ENCODE assay signal across 1 cellular context in genomic region chr15:73991726-73992593, GRCh38.
TF ChIP-seq lines count a peak whose summit lies in the region.

A gene with protein sequence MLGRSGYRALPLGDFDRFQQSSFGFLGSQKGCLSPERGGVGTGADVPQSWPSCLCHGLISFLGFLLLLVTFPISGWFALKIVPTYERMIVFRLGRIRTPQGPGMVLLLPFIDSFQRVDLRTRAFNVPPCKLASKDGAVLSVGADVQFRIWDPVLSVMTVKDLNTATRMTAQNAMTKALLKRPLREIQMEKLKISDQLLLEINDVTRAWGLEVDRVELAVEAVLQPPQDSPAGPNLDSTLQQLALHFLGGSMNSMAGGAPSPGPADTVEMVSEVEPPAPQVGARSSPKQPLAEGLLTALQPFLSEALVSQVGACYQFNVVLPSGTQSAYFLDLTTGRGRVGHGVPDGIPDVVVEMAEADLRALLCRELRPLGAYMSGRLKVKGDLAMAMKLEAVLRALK (minus strand): TSS chr15:73992295. CDS start chr15:73992223, 72 bp downstream.

TF ChIP-seq in K562, 482 proteins besides CTCF, POLR2A, EP300 and RAD21 (continued from another document and continues in another):
- TF ChIP-seq, protein P1, sequence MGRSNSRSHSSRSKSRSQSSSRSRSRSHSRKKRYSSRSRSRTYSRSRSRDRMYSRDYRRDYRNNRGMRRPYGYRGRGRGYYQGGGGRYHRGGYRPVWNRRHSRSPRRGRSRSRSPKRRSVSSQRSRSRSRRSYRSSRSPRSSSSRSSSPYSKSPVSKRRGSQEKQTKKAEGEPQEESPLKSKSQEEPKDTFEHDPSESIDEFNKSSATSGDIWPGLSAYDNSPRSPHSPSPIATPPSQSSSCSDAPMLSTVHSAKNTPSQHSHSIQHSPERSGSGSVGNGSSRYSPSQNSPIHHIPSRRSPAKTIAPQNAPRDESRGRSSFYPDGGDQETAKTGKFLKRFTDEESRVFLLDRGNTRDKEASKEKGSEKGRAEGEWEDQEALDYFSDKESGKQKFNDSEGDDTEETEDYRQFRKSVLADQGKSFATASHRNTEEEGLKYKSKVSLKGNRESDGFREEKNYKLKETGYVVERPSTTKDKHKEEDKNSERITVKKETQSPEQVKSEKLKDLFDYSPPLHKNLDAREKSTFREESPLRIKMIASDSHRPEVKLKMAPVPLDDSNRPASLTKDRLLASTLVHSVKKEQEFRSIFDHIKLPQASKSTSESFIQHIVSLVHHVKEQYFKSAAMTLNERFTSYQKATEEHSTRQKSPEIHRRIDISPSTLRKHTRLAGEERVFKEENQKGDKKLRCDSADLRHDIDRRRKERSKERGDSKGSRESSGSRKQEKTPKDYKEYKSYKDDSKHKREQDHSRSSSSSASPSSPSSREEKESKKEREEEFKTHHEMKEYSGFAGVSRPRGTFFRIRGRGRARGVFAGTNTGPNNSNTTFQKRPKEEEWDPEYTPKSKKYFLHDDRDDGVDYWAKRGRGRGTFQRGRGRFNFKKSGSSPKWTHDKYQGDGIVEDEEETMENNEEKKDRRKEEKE (IDR thresholded peaks at IDR 0.05; ENCODE audit: borderline replicate concordance in 1 of 2, control insufficient read depth in 1 of 2, low read depth in 2 of 2, low read length in 1 of 2), result peak in 1 of 2 experiments; percentile 73; a peak in 1 of 4 replicates
- no peak for TF ChIP-seq HOXB6 (CRISPR knock-in tag; IDR thresholded peaks at IDR 0.05; ENCODE audit: borderline replicate concordance)
- TF ChIP-seq FOXA1 (IDR thresholded peaks at IDR 0.05; ENCODE audit: borderline replicate concordance), result no peak
- TF ChIP-seq YBX1 (IDR thresholded peaks at IDR 0.05), result no peak
- TF ChIP-seq PPARD (CRISPR knock-in tag; IDR thresholded peaks at IDR 0.05), result no peak
- TF ChIP-seq MAFF (IDR thresholded peaks at IDR 0.05; ENCODE audit: low read length), result no peak
- TF ChIP-seq MEF2D (tag; conservative IDR thresholded peaks at IDR 0.05; ENCODE audit: low read depth), result no peak
- TF ChIP-seq KLF16 (IDR thresholded peaks at IDR 0.05), result peak; percentile 46; the same call in 1 of the 2 replicates
- TF ChIP-seq, protein P2, sequence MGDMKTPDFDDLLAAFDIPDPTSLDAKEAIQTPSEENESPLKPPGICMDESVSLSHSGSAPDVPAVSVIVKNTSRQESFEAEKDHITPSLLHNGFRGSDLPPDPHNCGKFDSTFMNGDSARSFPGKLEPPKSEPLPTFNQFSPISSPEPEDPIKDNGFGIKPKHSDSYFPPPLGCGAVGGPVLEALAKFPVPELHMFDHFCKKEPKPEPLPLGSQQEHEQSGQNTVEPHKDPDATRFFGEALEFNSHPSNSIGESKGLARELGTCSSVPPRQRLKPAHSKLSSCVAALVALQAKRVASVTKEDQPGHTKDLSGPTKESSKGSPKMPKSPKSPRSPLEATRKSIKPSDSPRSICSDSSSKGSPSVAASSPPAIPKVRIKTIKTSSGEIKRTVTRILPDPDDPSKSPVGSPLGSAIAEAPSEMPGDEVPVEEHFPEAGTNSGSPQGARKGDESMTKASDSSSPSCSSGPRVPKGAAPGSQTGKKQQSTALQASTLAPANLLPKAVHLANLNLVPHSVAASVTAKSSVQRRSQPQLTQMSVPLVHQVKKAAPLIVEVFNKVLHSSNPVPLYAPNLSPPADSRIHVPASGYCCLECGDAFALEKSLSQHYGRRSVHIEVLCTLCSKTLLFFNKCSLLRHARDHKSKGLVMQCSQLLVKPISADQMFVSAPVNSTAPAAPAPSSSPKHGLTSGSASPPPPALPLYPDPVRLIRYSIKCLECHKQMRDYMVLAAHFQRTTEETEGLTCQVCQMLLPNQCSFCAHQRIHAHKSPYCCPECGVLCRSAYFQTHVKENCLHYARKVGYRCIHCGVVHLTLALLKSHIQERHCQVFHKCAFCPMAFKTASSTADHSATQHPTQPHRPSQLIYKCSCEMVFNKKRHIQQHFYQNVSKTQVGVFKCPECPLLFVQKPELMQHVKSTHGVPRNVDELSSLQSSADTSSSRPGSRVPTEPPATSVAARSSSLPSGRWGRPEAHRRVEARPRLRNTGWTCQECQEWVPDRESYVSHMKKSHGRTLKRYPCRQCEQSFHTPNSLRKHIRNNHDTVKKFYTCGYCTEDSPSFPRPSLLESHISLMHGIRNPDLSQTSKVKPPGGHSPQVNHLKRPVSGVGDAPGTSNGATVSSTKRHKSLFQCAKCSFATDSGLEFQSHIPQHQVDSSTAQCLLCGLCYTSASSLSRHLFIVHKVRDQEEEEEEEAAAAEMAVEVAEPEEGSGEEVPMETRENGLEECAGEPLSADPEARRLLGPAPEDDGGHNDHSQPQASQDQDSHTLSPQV (IDR thresholded peaks at IDR 0.05), result peak; percentile 51; the same call in 1 of the 2 replicates
- TF ChIP-seq, protein P3, sequence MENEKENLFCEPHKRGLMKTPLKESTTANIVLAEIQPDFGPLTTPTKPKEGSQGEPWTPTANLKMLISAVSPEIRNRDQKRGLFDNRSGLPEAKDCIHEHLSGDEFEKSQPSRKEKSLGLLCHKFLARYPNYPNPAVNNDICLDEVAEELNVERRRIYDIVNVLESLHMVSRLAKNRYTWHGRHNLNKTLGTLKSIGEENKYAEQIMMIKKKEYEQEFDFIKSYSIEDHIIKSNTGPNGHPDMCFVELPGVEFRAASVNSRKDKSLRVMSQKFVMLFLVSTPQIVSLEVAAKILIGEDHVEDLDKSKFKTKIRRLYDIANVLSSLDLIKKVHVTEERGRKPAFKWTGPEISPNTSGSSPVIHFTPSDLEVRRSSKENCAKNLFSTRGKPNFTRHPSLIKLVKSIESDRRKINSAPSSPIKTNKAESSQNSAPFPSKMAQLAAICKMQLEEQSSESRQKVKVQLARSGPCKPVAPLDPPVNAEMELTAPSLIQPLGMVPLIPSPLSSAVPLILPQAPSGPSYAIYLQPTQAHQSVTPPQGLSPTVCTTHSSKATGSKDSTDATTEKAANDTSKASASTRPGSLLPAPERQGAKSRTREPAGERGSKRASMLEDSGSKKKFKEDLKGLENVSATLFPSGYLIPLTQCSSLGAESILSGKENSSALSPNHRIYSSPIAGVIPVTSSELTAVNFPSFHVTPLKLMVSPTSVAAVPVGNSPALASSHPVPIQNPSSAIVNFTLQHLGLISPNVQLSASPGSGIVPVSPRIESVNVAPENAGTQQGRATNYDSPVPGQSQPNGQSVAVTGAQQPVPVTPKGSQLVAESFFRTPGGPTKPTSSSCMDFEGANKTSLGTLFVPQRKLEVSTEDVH (IDR thresholded peaks at IDR 0.05; ENCODE audit: low read depth, partially characterized antibody), result no peak
- no peak for TF ChIP-seq FUS (optimal IDR thresholded peaks at IDR 0.05; ENCODE audit: low read depth, low read length)
- no peak for TF ChIP-seq CEBPZ (IDR thresholded peaks at IDR 0.05; ENCODE audit: borderline replicate concordance, low read depth, low read length)
- no peak for TF ChIP-seq COPS2 (conservative IDR thresholded peaks at IDR 0.05)
- no peak for TF ChIP-seq ZSCAN32 (CRISPR knock-in tag; IDR thresholded peaks at IDR 0.05)
- peak; percentile 93 for TF ChIP-seq NKRF (IDR thresholded peaks at IDR 0.05; ENCODE audit: borderline replicate concordance)
- TF ChIP-seq GABPA (tag; conservative IDR thresholded peaks at IDR 0.05; ENCODE audit: low read depth), result peak; percentile 94
- peak; percentile 92 for TF ChIP-seq CCNT2 (IDR thresholded peaks at IDR 0.05; ENCODE audit: borderline replicate concordance, extremely low read depth, insufficient read length, low read depth, low read length)
- TF ChIP-seq ZFP36 (IDR thresholded peaks at IDR 0.05; ENCODE audit: low read depth, low read length, partially characterized antibody), result peak; percentile 26
- no peak for TF ChIP-seq MITF (IDR thresholded peaks at IDR 0.05)
- no peak for TF ChIP-seq KDM1A (IDR thresholded peaks at IDR 0.05)
- TF ChIP-seq HEY1 (CRISPR knock-in tag; IDR thresholded peaks at IDR 0.05; ENCODE audit: borderline replicate concordance), result no peak
- no peak for TF ChIP-seq MCM3 (IDR thresholded peaks at IDR 0.05)
- no peak for TF ChIP-seq SPI1 (IDR thresholded peaks at IDR 0.05; ENCODE audit: borderline replicate concordance, low read depth, low read length)
- peak; percentile 70; the same call in 1 of the 2 replicates for TF ChIP-seq ATF7 (IDR thresholded peaks at IDR 0.05)
- TF ChIP-seq PHB2 (IDR thresholded peaks at IDR 0.05; ENCODE audit: low read depth), result no peak
- TF ChIP-seq CSDE1 (IDR thresholded peaks at IDR 0.05), result no peak
- no peak for TF ChIP-seq CBX8 (IDR thresholded peaks at IDR 0.05; ENCODE audit: borderline replicate concordance, extremely low read depth, low read depth, low read length, poor library complexity, severe bottlenecking)
- peak; percentile 70 for TF ChIP-seq SIN3B (IDR thresholded peaks at IDR 0.05; ENCODE audit: low read depth)
- peak; percentile 92 for TF ChIP-seq TCF3 (CRISPR knock-in tag; IDR thresholded peaks at IDR 0.05)
- peak; percentile 84 to 95 for TF ChIP-seq MNT (conservative IDR thresholded peaks at IDR 0.05)
- peak; percentile 74 for TF ChIP-seq STAT5A (IDR thresholded peaks at IDR 0.05; ENCODE audit: borderline replicate concordance, low read length)
- TF ChIP-seq HDAC2 (IDR thresholded peaks at IDR 0.05), result no peak
- peak; percentile 62; the same call in 1 of the 2 replicates for TF ChIP-seq POLR2AphosphoS5 (IDR thresholded peaks at IDR 0.05; ENCODE audit: control insufficient read depth, insufficient read depth, low read depth, low read length)
- peak; percentile 87 for TF ChIP-seq SP2 (IDR thresholded peaks at IDR 0.05; ENCODE audit: extremely low read depth, low read depth, low read length, poor library complexity, severe bottlenecking)
- no peak for TF ChIP-seq NR4A1 (CRISPR knock-in tag; IDR thresholded peaks at IDR 0.05)
- 0 out of 2 replicates have a peak, but pooled peaks have one; percentile 26 for TF ChIP-seq NR4A1 (tag; IDR thresholded peaks at IDR 0.05)
